In the genomic region with DNA sequence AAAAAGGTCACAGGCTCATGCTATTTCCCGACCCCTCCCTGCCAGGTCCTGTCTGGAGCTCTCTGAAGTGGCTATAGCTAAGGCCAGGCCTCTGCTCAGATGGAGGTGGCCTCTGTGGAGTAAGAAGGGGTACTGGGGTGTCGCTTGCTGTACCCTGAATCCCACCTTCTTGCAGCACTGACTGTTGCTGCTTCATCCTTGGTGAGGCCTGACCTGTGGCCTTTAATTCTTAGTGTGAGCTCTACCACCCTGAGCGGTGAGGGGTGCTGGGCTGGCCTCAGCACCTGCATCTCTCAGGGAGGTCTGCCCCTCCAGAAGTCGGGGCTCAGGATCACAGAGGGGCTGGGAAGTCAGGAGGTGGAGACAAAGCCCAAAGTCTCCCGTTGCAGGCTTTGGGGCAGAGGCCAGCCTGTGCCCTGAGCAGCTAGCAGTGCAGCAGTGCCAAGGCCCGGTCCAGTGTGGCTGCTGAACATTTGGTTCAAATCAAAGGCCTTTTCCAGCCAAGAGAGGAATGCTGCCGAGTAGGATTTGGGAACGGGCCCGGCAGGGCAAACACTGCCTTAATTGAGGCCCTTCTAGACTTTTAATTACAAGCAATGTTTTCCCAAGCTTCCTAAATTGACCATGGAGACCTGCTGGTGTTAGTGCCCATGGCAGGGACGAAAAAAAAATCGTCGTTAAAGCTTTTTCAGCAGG, we compare ENCODE assay signal across 1 cellular context.
A peak's percentile ranks its signal among the peaks of the same experiment; 100 is the strongest.
TF ChIP-seq lines count a peak whose summit lies in the region.

No MANE protein-coding gene starts in this region.

TF ChIP-seq in HepG2, 621 proteins besides CTCF, POLR2A, EP300 and RAD21 (continued from another document and continues in another):
- TF ChIP-seq, protein P1, sequence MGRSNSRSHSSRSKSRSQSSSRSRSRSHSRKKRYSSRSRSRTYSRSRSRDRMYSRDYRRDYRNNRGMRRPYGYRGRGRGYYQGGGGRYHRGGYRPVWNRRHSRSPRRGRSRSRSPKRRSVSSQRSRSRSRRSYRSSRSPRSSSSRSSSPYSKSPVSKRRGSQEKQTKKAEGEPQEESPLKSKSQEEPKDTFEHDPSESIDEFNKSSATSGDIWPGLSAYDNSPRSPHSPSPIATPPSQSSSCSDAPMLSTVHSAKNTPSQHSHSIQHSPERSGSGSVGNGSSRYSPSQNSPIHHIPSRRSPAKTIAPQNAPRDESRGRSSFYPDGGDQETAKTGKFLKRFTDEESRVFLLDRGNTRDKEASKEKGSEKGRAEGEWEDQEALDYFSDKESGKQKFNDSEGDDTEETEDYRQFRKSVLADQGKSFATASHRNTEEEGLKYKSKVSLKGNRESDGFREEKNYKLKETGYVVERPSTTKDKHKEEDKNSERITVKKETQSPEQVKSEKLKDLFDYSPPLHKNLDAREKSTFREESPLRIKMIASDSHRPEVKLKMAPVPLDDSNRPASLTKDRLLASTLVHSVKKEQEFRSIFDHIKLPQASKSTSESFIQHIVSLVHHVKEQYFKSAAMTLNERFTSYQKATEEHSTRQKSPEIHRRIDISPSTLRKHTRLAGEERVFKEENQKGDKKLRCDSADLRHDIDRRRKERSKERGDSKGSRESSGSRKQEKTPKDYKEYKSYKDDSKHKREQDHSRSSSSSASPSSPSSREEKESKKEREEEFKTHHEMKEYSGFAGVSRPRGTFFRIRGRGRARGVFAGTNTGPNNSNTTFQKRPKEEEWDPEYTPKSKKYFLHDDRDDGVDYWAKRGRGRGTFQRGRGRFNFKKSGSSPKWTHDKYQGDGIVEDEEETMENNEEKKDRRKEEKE (IDR thresholded peaks at IDR 0.05): no peak
- TF ChIP-seq TMF1 (CRISPR knock-in tag; IDR thresholded peaks at IDR 0.05; ENCODE audit: low read depth) (no peak), IRX3 (CRISPR knock-in tag; IDR thresholded peaks at IDR 0.05; ENCODE audit: borderline replicate concordance, low read depth) (no peak), KLF9 (CRISPR knock-in tag; IDR thresholded peaks at IDR 0.05; ENCODE audit: low read depth) (no peak), RFX3 (CRISPR knock-in tag; IDR thresholded peaks at IDR 0.05) (no peak), ZSCAN22 (CRISPR knock-in tag; IDR thresholded peaks at IDR 0.05) (no peak), NKX3-1 (CRISPR knock-in tag; IDR thresholded peaks at IDR 0.05) (no peak; the same call in 1 of the 2 replicates), ATF1 (CRISPR knock-in tag; IDR thresholded peaks at IDR 0.05) (no peak), SCMH1 (CRISPR knock-in tag; IDR thresholded peaks at IDR 0.05; ENCODE audit: borderline replicate concordance) (no peak), POLR2AphosphoS5 (IDR thresholded peaks at IDR 0.05; ENCODE audit: low read depth, low read length) (no peak; the same call in 1 of the 2 replicates), ZNF501 (CRISPR knock-in tag; IDR thresholded peaks at IDR 0.05) (no peak), FOXA1 (IDR thresholded peaks at IDR 0.05) (no peak), FOXA1 (CRISPR knock-in tag; IDR thresholded peaks at IDR 0.05) (no peak), HDAC6 (IDR thresholded peaks at IDR 0.05; ENCODE audit: low read depth, low read length) (no peak), CC2D1A (CRISPR knock-in tag; IDR thresholded peaks at IDR 0.05) (no peak; the same call in 1 of the 2 replicates), MIER2 (CRISPR knock-in tag; IDR thresholded peaks at IDR 0.05) (no peak), RARA (CRISPR knock-in tag; IDR thresholded peaks at IDR 0.05) (no peak), ZNF510 (CRISPR knock-in tag; IDR thresholded peaks at IDR 0.05; ENCODE audit: low read depth) (no peak), ZNF563 (CRISPR knock-in tag; IDR thresholded peaks at IDR 0.05) (peak; percentile 32; the same call in 1 of the 2 replicates), PHF8 (CRISPR knock-in tag; IDR thresholded peaks at IDR 0.05) (peak; percentile 23; the same call in 1 of the 2 replicates), ZNF776 (CRISPR knock-in tag; IDR thresholded peaks at IDR 0.05) (no peak), SMAD3 (CRISPR knock-in tag; IDR thresholded peaks at IDR 0.05) (no peak), AHR (CRISPR knock-in tag; IDR thresholded peaks at IDR 0.05) (no peak), SMYD3 (CRISPR knock-in tag; IDR thresholded peaks at IDR 0.05) (no peak), REPIN1 (CRISPR knock-in tag; IDR thresholded peaks at IDR 0.05; ENCODE audit: borderline replicate concordance, low read depth) (no peak), ZMYM4 (CRISPR knock-in tag; IDR thresholded peaks at IDR 0.05) (no peak; the same call in 1 of the 2 replicates), ZMYM2 (CRISPR knock-in tag; IDR thresholded peaks at IDR 0.05) (0 out of 2 replicates have a peak, but pooled peaks have one; percentile 4), SRSF9 (IDR thresholded peaks at IDR 0.05; ENCODE audit: borderline replicate concordance, insufficient read depth, low read depth, low read length, poor library complexity, severe bottlenecking) (no peak), SKI (IDR thresholded peaks at IDR 0.05; ENCODE audit: partially characterized antibody) (no peak), JARID2 (CRISPR knock-in tag; IDR thresholded peaks at IDR 0.05; ENCODE audit: insufficient replicate concordance) (no peak), TGIF2 (CRISPR knock-in tag; IDR thresholded peaks at IDR 0.05) (peak; percentile 61; the same call in 1 of the 2 replicates), GATA4 (IDR thresholded peaks at IDR 0.05; ENCODE audit: borderline replicate concordance, low read depth) (no peak)
- TF ChIP-seq, protein P2, sequence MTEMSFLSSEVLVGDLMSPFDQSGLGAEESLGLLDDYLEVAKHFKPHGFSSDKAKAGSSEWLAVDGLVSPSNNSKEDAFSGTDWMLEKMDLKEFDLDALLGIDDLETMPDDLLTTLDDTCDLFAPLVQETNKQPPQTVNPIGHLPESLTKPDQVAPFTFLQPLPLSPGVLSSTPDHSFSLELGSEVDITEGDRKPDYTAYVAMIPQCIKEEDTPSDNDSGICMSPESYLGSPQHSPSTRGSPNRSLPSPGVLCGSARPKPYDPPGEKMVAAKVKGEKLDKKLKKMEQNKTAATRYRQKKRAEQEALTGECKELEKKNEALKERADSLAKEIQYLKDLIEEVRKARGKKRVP (CRISPR knock-in tag; IDR thresholded peaks at IDR 0.05): no peak
- TF ChIP-seq, protein P3, sequence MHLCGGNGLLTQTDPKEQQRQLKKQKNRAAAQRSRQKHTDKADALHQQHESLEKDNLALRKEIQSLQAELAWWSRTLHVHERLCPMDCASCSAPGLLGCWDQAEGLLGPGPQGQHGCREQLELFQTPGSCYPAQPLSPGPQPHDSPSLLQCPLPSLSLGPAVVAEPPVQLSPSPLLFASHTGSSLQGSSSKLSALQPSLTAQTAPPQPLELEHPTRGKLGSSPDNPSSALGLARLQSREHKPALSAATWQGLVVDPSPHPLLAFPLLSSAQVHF (CRISPR knock-in tag; IDR thresholded peaks at IDR 0.05): no peak
- TF ChIP-seq, protein P4, sequence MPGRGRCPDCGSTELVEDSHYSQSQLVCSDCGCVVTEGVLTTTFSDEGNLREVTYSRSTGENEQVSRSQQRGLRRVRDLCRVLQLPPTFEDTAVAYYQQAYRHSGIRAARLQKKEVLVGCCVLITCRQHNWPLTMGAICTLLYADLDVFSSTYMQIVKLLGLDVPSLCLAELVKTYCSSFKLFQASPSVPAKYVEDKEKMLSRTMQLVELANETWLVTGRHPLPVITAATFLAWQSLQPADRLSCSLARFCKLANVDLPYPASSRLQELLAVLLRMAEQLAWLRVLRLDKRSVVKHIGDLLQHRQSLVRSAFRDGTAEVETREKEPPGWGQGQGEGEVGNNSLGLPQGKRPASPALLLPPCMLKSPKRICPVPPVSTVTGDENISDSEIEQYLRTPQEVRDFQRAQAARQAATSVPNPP (CRISPR knock-in tag; IDR thresholded peaks at IDR 0.05): no peak
- TF ChIP-seq, protein P5, sequence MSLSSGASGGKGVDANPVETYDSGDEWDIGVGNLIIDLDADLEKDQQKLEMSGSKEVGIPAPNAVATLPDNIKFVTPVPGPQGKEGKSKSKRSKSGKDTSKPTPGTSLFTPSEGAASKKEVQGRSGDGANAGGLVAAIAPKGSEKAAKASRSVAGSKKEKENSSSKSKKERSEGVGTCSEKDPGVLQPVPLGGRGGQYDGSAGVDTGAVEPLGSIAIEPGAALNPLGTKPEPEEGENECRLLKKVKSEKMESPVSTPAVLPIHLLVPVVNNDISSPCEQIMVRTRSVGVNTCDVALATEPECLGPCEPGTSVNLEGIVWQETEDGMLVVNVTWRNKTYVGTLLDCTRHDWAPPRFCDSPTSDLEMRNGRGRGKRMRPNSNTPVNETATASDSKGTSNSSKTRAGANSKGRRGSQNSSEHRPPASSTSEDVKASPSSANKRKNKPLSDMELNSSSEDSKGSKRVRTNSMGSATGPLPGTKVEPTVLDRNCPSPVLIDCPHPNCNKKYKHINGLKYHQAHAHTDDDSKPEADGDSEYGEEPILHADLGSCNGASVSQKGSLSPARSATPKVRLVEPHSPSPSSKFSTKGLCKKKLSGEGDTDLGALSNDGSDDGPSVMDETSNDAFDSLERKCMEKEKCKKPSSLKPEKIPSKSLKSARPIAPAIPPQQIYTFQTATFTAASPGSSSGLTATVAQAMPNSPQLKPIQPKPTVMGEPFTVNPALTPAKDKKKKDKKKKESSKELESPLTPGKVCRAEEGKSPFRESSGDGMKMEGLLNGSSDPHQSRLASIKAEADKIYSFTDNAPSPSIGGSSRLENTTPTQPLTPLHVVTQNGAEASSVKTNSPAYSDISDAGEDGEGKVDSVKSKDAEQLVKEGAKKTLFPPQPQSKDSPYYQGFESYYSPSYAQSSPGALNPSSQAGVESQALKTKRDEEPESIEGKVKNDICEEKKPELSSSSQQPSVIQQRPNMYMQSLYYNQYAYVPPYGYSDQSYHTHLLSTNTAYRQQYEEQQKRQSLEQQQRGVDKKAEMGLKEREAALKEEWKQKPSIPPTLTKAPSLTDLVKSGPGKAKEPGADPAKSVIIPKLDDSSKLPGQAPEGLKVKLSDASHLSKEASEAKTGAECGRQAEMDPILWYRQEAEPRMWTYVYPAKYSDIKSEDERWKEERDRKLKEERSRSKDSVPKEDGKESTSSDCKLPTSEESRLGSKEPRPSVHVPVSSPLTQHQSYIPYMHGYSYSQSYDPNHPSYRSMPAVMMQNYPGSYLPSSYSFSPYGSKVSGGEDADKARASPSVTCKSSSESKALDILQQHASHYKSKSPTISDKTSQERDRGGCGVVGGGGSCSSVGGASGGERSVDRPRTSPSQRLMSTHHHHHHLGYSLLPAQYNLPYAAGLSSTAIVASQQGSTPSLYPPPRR (CRISPR knock-in tag; IDR thresholded peaks at IDR 0.05; ENCODE audit: borderline replicate concordance): peak; percentile 60; the same call in 1 of the 2 replicates
- TF ChIP-seq, protein P6, sequence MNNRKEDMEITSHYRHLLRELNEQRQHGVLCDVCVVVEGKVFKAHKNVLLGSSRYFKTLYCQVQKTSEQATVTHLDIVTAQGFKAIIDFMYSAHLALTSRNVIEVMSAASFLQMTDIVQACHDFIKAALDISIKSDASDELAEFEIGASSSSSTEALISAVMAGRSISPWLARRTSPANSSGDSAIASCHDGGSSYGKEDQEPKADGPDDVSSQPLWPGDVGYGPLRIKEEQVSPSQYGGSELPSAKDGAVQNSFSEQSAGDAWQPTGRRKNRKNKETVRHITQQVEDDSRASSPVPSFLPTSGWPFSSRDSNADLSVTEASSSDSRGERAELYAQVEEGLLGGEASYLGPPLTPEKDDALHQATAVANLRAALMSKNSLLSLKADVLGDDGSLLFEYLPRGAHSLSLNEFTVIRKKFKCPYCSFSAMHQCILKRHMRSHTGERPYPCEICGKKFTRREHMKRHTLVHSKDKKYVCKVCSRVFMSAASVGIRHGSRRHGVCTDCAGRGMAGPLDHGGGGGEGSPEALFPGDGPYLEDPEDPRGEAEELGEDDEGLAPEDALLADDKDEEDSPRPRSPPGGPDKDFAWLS (CRISPR knock-in tag; IDR thresholded peaks at IDR 0.05; ENCODE audit: borderline replicate concordance): peak; percentile 98
- TF ChIP-seq, protein P7, sequence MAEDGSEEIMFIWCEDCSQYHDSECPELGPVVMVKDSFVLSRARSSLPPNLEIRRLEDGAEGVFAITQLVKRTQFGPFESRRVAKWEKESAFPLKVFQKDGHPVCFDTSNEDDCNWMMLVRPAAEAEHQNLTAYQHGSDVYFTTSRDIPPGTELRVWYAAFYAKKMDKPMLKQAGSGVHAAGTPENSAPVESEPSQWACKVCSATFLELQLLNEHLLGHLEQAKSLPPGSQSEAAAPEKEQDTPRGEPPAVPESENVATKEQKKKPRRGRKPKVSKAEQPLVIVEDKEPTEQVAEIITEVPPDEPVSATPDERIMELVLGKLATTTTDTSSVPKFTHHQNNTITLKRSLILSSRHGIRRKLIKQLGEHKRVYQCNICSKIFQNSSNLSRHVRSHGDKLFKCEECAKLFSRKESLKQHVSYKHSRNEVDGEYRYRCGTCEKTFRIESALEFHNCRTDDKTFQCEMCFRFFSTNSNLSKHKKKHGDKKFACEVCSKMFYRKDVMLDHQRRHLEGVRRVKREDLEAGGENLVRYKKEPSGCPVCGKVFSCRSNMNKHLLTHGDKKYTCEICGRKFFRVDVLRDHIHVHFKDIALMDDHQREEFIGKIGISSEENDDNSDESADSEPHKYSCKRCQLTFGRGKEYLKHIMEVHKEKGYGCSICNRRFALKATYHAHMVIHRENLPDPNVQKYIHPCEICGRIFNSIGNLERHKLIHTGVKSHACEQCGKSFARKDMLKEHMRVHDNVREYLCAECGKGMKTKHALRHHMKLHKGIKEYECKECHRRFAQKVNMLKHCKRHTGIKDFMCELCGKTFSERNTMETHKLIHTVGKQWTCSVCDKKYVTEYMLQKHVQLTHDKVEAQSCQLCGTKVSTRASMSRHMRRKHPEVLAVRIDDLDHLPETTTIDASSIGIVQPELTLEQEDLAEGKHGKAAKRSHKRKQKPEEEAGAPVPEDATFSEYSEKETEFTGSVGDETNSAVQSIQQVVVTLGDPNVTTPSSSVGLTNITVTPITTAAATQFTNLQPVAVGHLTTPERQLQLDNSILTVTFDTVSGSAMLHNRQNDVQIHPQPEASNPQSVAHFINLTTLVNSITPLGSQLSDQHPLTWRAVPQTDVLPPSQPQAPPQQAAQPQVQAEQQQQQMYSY (CRISPR knock-in tag; IDR thresholded peaks at IDR 0.05): no peak
- TF ChIP-seq, protein P8, sequence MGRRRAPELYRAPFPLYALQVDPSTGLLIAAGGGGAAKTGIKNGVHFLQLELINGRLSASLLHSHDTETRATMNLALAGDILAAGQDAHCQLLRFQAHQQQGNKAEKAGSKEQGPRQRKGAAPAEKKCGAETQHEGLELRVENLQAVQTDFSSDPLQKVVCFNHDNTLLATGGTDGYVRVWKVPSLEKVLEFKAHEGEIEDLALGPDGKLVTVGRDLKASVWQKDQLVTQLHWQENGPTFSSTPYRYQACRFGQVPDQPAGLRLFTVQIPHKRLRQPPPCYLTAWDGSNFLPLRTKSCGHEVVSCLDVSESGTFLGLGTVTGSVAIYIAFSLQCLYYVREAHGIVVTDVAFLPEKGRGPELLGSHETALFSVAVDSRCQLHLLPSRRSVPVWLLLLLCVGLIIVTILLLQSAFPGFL (CRISPR knock-in tag; IDR thresholded peaks at IDR 0.05): no peak
- TF ChIP-seq, protein P9, sequence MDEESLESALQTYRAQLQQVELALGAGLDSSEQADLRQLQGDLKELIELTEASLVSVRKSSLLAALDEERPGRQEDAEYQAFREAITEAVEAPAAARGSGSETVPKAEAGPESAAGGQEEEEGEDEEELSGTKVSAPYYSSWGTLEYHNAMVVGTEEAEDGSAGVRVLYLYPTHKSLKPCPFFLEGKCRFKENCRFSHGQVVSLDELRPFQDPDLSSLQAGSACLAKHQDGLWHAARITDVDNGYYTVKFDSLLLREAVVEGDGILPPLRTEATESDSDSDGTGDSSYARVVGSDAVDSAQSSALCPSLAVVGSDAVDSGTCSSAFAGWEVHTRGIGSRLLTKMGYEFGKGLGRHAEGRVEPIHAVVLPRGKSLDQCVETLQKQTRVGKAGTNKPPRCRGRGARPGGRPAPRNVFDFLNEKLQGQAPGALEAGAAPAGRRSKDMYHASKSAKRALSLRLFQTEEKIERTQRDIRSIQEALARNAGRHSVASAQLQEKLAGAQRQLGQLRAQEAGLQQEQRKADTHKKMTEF (CRISPR knock-in tag; IDR thresholded peaks at IDR 0.05): no peak
